8 cellular contexts compared by ENCODE assay signal in the genomic region with DNA sequence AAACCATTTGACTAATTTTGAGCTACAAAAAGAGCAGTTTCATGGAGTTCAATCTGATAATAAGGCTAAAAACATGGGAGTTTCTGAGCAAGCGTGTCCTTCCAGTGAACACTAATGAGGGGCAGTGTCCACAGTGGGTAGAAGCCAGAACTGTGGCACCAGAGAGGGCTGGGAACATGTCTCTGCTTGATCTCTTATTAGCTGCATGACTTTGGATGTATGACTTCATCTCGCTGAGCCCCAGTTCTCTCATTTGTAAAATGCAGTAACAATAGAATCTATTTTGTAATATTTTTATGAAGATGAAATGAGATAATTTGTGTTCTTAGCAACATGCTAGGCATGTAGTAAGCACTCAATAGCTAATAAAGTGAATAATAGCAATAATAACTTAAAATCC.
"Had no signal": no experiment of that assay in that cellular context is flagged by ENCODE, and none has a peak within 500 bp of the region (broad histone marks: within the 10 kb centered on the region; RNA-seq: fewer than 3 reads in every experiment).

No MANE protein-coding gene starts in this region.

- FAIRE-seq: G401.6, GM12878, GM12891, GM12892, GM18507, GM19239 had no signal

- H3K4me3 ChIP-seq: GM12878 had no signal

- ATAC-seq: GM12878 had no signal

- DNase-seq: GDM1, GF-D8 had no signal
